ENCODE assay signal across 8 cellular contexts in genomic region chr3:125212509-125213372, GRCh38. TPM values are rescaled to one million over a fixed set of nuclear protein-coding genes. Genes with fewer than 3 reads are reported as not detected.
DNase-seq lines count a peak whose midpoint lies in the region; ATAC-seq and TF ChIP-seq lines count a peak whose summit lies in the region.

A gene with protein sequence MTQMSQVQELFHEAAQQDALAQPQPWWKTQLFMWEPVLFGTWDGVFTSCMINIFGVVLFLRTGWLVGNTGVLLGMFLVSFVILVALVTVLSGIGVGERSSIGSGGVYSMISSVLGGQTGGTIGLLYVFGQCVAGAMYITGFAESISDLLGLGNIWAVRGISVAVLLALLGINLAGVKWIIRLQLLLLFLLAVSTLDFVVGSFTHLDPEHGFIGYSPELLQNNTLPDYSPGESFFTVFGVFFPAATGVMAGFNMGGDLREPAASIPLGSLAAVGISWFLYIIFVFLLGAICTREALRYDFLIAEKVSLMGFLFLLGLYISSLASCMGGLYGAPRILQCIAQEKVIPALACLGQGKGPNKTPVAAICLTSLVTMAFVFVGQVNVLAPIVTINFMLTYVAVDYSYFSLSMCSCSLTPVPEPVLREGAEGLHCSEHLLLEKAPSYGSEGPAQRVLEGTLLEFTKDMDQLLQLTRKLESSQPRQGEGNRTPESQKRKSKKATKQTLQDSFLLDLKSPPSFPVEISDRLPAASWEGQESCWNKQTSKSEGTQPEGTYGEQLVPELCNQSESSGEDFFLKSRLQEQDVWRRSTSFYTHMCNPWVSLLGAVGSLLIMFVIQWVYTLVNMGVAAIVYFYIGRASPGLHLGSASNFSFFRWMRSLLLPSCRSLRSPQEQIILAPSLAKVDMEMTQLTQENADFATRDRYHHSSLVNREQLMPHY (minus strand): TSS chr3:125212748. CDS start chr3:125211349, 1,399 bp downstream.

- WGBS in body of pancreas, 2 donors: 8% methylated on average over 31 of the region's 55 CpGs; no CpG with 5 or more reads in 1 of the 2 donors

- H3K36me3 ChIP-seq in body of pancreas (replicated peaks in 1 of 2; ENCODE audit: insufficient read depth in 1 of 2, low read depth in 2 of 2): no peaks in the 10 kb centered on the region
- H3K36me3 ChIP-seq in left lung: no peaks in the 10 kb centered on the region
- no peaks in the 10 kb centered on the region for H3K36me3 ChIP-seq in thoracic aorta

- H3K4me1 Mint-ChIP-seq in activated T-cell treated with anti-CD3 and anti-CD28 coated beads, Interleukin-2, amount 50 U/mL, for 4 hours (ENCODE audit: low read depth): peaks cover 12% of the 10 kb centered on the region

- TF ChIP-seq CTCF in body of pancreas (IDR thresholded peaks at IDR 0.05): no peak
- no peak for TF ChIP-seq CTCF in left lung (IDR thresholded peaks at IDR 0.05)
- TF ChIP-seq CTCF in thoracic aorta (IDR thresholded peaks at IDR 0.05): no peak

- TF ChIP-seq POLR2A in body of pancreas (IDR thresholded peaks at IDR 0.05): peak in 2 of 3 donors; percentile 32 to 37

- ATAC-seq in activated T-cell treated with anti-CD3 and anti-CD28 coated beads, Interleukin-2, amount 50 U/mL, for 4 hours: peak; percentile 42 to 49
- peak; percentile 73 for ATAC-seq in body of pancreas
- peak; percentile 87 for ATAC-seq in left lung
- no peak for ATAC-seq in thoracic aorta (ENCODE audit: insufficient number of reproducible peaks, low FRiP score, low read depth)
- ATAC-seq in GM19324 (IDR thresholded peaks at IDR 0.05; ENCODE audit: low FRiP score, unreplicated experiment): no peak

- intact Hi-C loops in body of pancreas (cut with DNase I) (no loop called here), left lung (cut with DNase I) (no loop called here)

- H3K4me3 ChIP-seq in body of pancreas (peak within 1 kb of the TSS; percentile 55 to 73), left lung (peak within 1 kb of the TSS; percentile 44 to 53), thoracic aorta (peak within 1 kb of the TSS; percentile 70)

- no peak for DNase-seq in activated T-cell treated with anti-CD3 and anti-CD28 coated beads, Interleukin-2, amount 50 U/mL, for 4 hours
- no peak for DNase-seq in activated T-cell treated with anti-CD3 and anti-CD28 coated beads, Interleukin-2, amount 50 U/mL, for 48 hours
- DNase-seq in body of pancreas (peak; percentile 38 to 71 (median 52)), left lung (peak in 1 of 2 donors; percentile 84), thoracic aorta (ENCODE audit: low spot score) (no peak), NCI-H1048 (lab: John Stamatoyannopoulos, UW) (no peak), hypothalamus (lab: John Stamatoyannopoulos, UW) (no peak)

- H3K9me3 ChIP-seq in body of pancreas (no peaks in the 10 kb centered on the region), left lung (no peaks in the 10 kb centered on the region), thoracic aorta (no peaks in the 10 kb centered on the region)

- H3K27me3 Mint-ChIP-seq in activated T-cell treated with anti-CD3 and anti-CD28 coated beads, Interleukin-2, amount 50 U/mL, for 4 hours (ENCODE audit: low read depth): peaks cover 54% of the 10 kb centered on the region

- peak within 1 kb of the TSS; percentile 43 for H3K4me3 Mint-ChIP-seq in activated T-cell treated with anti-CD3 and anti-CD28 coated beads, Interleukin-2, amount 50 U/mL, for 4 hours

- no peaks in the 10 kb centered on the region for H3K9me3 Mint-ChIP-seq in activated T-cell treated with anti-CD3 and anti-CD28 coated beads, Interleukin-2, amount 50 U/mL, for 4 hours

- peak within 1 kb of the TSS; percentile 48 to 82 (median 74) for H3K27ac ChIP-seq in body of pancreas
- no peak within 1 kb of the TSS for H3K27ac ChIP-seq in left lung
- H3K27ac ChIP-seq in thoracic aorta: no peak within 1 kb of the TSS

- H3K4me1 ChIP-seq in body of pancreas (peaks cover 39% of the 10 kb centered on the region), left lung (peaks cover 0 to 13% of the 10 kb centered on the region in 2 donors), thoracic aorta (ENCODE audit: control insufficient read depth in 1 of 2, low read depth in 2 of 2) (peaks cover 10 to 16% of the 10 kb centered on the region in 2 donors)

- H3K27me3 ChIP-seq in body of pancreas (no peaks in the 10 kb centered on the region), left lung (peaks cover 16 to 56% of the 10 kb centered on the region in 2 donors), thoracic aorta (replicated peaks; ENCODE audit: insufficient read depth) (peaks cover 8% of the 10 kb centered on the region)

- no peaks in the 10 kb centered on the region for H3K36me3 Mint-ChIP-seq in activated T-cell treated with anti-CD3 and anti-CD28 coated beads, Interleukin-2, amount 50 U/mL, for 4 hours (ENCODE audit: insufficient read depth)

RNA-seq across cellular contexts. Expression of the gene that starts here (rescaled TPM):
- total RNA-seq in activated T-cell treated with anti-CD3 and anti-CD28 coated beads, Interleukin-2, amount 50 U/mL, for 4 hours: 1 to 10 TPM in 1 of 3 donors, under 1 TPM in 2; 0.35 to 1.7 (median 0.63) TPM
- total RNA-seq in body of pancreas (10 to 100 TPM; 10.1 to 30.0 TPM), left lung (10 to 100 TPM in 1 of 2 donors, 1 to 10 TPM in 1; 9.0 to 17.1 TPM), thoracic aorta (1 to 10 TPM; 3.0 to 4.1 TPM)

Comparison
In these comparisons a context has a peak if more than half of its experiments do, and no peak if none do; other contexts are left out.
1. ATAC-seq: peak in activated T-cell treated with anti-CD3 and anti-CD28 coated beads, Interleukin-2, amount 50 U/mL, for 4 hours (2 of 2), body of pancreas (single experiment) and left lung (single experiment); none in thoracic aorta (single experiment) and GM19324 (single experiment).
2. DNase-seq: peak in body of pancreas (4 of 4); none in activated T-cell treated with anti-CD3 and anti-CD28 coated beads, Interleukin-2, amount 50 U/mL, for 4 hours (single experiment), activated T-cell treated with anti-CD3 and anti-CD28 coated beads, Interleukin-2, amount 50 U/mL, for 48 hours (0 of 2), thoracic aorta (single experiment), NCI-H1048 (single experiment) and hypothalamus (0 of 51).
3. H3K27ac ChIP-seq: peak in body of pancreas (4 of 4); none in left lung (0 of 2) and thoracic aorta (0 of 2).
4. Peak in every context shown above with its lines, with median percentiles within 50 percentile points of each other: H3K4me3 ChIP-seq.